Comparison of ENCODE assay signal across 24 cellular contexts in genomic region chr10:663466-663751, GRCh38. TPM values are rescaled to one million over a fixed set of nuclear protein-coding genes. Genes with fewer than 3 reads are reported as not detected.
A peak's percentile ranks its signal among the peaks of the same experiment; 100 is the strongest.
DNase-seq lines count a peak whose midpoint lies in the region; ATAC-seq and TF ChIP-seq lines count a peak whose summit lies in the region.
"Had no signal": no experiment of that assay in that cellular context is flagged by ENCODE, and none has a peak within 500 bp of the region (broad histone marks: within the 10 kb centered on the region; RNA-seq: fewer than 3 reads in every experiment).

No MANE protein-coding gene starts in this region.

- TF ChIP-seq CTCF in esophagus muscularis mucosa (IDR thresholded peaks at IDR 0.05) = no peak
- TF ChIP-seq CTCF in prostate gland (IDR thresholded peaks at IDR 0.05) = no peak

- H4K20me1 ChIP-seq in BLaER1 treated with 17β-estradiol and CSF1 and Interleukin-3, amounts not matched to agents 10 nM and 100 nM = peaks cover 9 to 96% (median 83%) of the 10 kb centered on the region in 11 experiments; a peak in 19 of 22 replicates

- H3K4me3 ChIP-seq in BLaER1 treated with 17β-estradiol and CSF1 and Interleukin-3, amounts not matched to agents 10 nM and 100 nM = no peak overlapping the region
- H3K4me3 ChIP-seq in esophagus muscularis mucosa (peak overlapping the region in 1 of 4 donors; percentile 6), muscle layer of duodenum (ENCODE audit: low read depth in 1 of 2, low read length in 2 of 2) (no peak overlapping the region), prostate gland (no peak overlapping the region)
- H3K4me3 ChIP-seq: hepatocyte, K562, lung, SJSA1, skin epidermis had no signal

- intact Hi-C loops in esophagus muscularis mucosa (cut with DNase I) (no loop called here), prostate gland (cut with DNase I) (no loop called here)

- 74% methylated on average over 9 of the region's 9 CpGs for WGBS in esophagus muscularis mucosa
- 77% methylated on average over 9 of the region's 9 CpGs for WGBS in prostate gland

- no peak for TF ChIP-seq POLR2A in esophagus muscularis mucosa (IDR thresholded peaks at IDR 0.05; ENCODE audit: low read depth)
- no peak for TF ChIP-seq POLR2A in prostate gland (IDR thresholded peaks at IDR 0.05)

- no peak for DNase-seq in esophagus muscularis mucosa (ENCODE audit: extremely low spot score)
- DNase-seq in prostate gland (ENCODE audit: low spot score) = no peak
- DNase-seq in NCI-H2081 (lab: John Stamatoyannopoulos, UW) = no peak
- no peak for DNase-seq in hepatic stellate cell (ENCODE audit: low spot score)
- DNase-seq: activated B cell treated with CpG ODN at 0.5 μM for 24 hours; activated CD4-positive, alpha-beta T cell treated with anti-CD3 and anti-CD28 coated beads, Interleukin-2, amount 50 U/mL, for 1 hour; activated T-cell treated with anti-CD3 and anti-CD28 coated beads, Interleukin-2, amount 50 U/mL, for 4 hours; CD4-positive, alpha-beta memory T cell; left cardiac atrium; NCI-H1092 treated with DMSO at 0.1 percent for 48 hours; NCI-H187; NCI-H2171; RPMI8226; T-cell had no signal

- ATAC-seq in SK-N-SH treated with all-trans-retinoic acid at 6 μM for 48 hours (no peak), GM21723 (IDR thresholded peaks at IDR 0.05; ENCODE audit: unreplicated experiment) (no peak)
- ATAC-seq: activated T-cell treated with anti-CD3 and anti-CD28 coated beads, Interleukin-2, amount 50 U/mL, for 4 hours; K562; left cardiac atrium; stimulated activated memory B cell treated with anti-CD40 and anti-IgM and Interleukin-4, amounts not matched to agents 10 μg/mL and 1 μg/mL and 100 μg/mL, for 72 hours; T-cell had no signal

- no peak overlapping the region for H3K9ac ChIP-seq in BLaER1 treated with 17β-estradiol and CSF1 and Interleukin-3, amounts not matched to agents 10 nM and 100 nM

- no peaks in the 10 kb centered on the region for H3K9me3 ChIP-seq in BLaER1 treated with 17β-estradiol and CSF1 and Interleukin-3, amounts not matched to agents 10 nM and 100 nM (replicated peaks in 1 of 11)
- H3K9me3 ChIP-seq in esophagus muscularis mucosa (no peaks in the 10 kb centered on the region), muscle layer of duodenum (ENCODE audit: control insufficient read depth in 1 of 2, low read length in 2 of 2) (no peaks in the 10 kb centered on the region), prostate gland (no peaks in the 10 kb centered on the region)

- H3K27me3 ChIP-seq in BLaER1 treated with 17β-estradiol and CSF1 and Interleukin-3, amounts not matched to agents 10 nM and 100 nM = peaks cover 0 to 66% (median 0%) of the 10 kb centered on the region in 11 experiments; a peak in 8 of 22 replicates
- H3K27me3 ChIP-seq in esophagus muscularis mucosa = no peaks in the 10 kb centered on the region
- no peaks in the 10 kb centered on the region for H3K27me3 ChIP-seq in muscle layer of duodenum (ENCODE audit: low read depth, low read length)
- H3K27me3 ChIP-seq in prostate gland (replicated peaks; ENCODE audit: insufficient read depth) = no peaks in the 10 kb centered on the region
- H3K27me3 ChIP-seq: hepatocyte, SJSA1 had no signal

- no peak overlapping the region for H3K27ac ChIP-seq in BLaER1 treated with 17β-estradiol and CSF1 and Interleukin-3, amounts not matched to agents 10 nM and 100 nM
- H3K27ac ChIP-seq in esophagus muscularis mucosa (replicated peaks in 1 of 4) (peak overlapping the region; percentile 78 to 87 (median 82)), muscle layer of duodenum (ENCODE audit: low read length) (peak overlapping the region; percentile 13), prostate gland (peak overlapping the region; percentile 16 to 30)
- H3K27ac ChIP-seq: hepatocyte, SJSA1 had no signal

- peak overlapping the region in 7 of 11 experiments; percentile 43 to 82 (median 76); a peak in 13 of 22 replicates for H3K4me2 ChIP-seq in BLaER1 treated with 17β-estradiol and CSF1 and Interleukin-3, amounts not matched to agents 10 nM and 100 nM
- H3K4me2 ChIP-seq: hepatocyte had no signal

- H3K36me3 ChIP-seq in BLaER1 treated with 17β-estradiol and CSF1 and Interleukin-3, amounts not matched to agents 10 nM and 100 nM = no peaks in the 10 kb centered on the region
- H3K36me3 ChIP-seq in esophagus muscularis mucosa (no peaks in the 10 kb centered on the region), muscle layer of duodenum (ENCODE audit: control insufficient read depth in 1 of 2, insufficient read depth in 2 of 2, low read length in 2 of 2) (no peaks in the 10 kb centered on the region), prostate gland (no peaks in the 10 kb centered on the region)

- H3K4me1 ChIP-seq in BLaER1 treated with 17β-estradiol and CSF1 and Interleukin-3, amounts not matched to agents 10 nM and 100 nM = peaks cover 18 to 92% (median 72%) of the 10 kb centered on the region in 10 experiments
- H3K4me1 ChIP-seq in esophagus muscularis mucosa (peaks cover 61 to 88% (median 76%) of the 10 kb centered on the region in 4 donors), muscle layer of duodenum (ENCODE audit: control insufficient read depth in 1 of 2, insufficient read depth in 2 of 2, low read length in 2 of 2) (peaks cover 32 to 44% of the 10 kb centered on the region in 2 donors), prostate gland (replicated peaks) (peaks cover 4% of the 10 kb centered on the region)

- no peak for TF ChIP-seq EP300 in esophagus muscularis mucosa (IDR thresholded peaks at IDR 0.05)

TF ChIP-seq in SK-N-SH treated with all-trans-retinoic acid at 6 μM for 48 hours, 23 proteins besides CTCF, POLR2A, EP300 and RAD21:
- TF ChIP-seq, protein P1, sequence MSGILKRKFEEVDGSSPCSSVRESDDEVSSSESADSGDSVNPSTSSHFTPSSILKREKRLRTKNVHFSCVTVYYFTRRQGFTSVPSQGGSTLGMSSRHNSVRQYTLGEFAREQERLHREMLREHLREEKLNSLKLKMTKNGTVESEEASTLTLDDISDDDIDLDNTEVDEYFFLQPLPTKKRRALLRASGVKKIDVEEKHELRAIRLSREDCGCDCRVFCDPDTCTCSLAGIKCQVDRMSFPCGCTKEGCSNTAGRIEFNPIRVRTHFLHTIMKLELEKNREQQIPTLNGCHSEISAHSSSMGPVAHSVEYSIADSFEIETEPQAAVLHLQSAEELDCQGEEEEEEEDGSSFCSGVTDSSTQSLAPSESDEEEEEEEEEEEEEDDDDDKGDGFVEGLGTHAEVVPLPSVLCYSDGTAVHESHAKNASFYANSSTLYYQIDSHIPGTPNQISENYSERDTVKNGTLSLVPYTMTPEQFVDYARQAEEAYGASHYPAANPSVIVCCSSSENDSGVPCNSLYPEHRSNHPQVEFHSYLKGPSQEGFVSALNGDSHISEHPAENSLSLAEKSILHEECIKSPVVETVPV (CRISPR knock-in tag; IDR thresholded peaks at IDR 0.05) = no peak
- TF ChIP-seq ZFP30 (CRISPR knock-in tag; IDR thresholded peaks at IDR 0.05) (no peak), SNAI2 (CRISPR knock-in tag; IDR thresholded peaks at IDR 0.05) (no peak), ARNTL (CRISPR knock-in tag; IDR thresholded peaks at IDR 0.05; ENCODE audit: borderline replicate concordance, low read depth) (no peak), ZFP3 (CRISPR knock-in tag; IDR thresholded peaks at IDR 0.05) (no peak), ZC3H10 (CRISPR knock-in tag; IDR thresholded peaks at IDR 0.05) (no peak), GLIS3 (CRISPR knock-in tag; IDR thresholded peaks at IDR 0.05) (no peak), OSR1 (CRISPR knock-in tag; IDR thresholded peaks at IDR 0.05) (no peak), TSHZ2 (CRISPR knock-in tag; IDR thresholded peaks at IDR 0.05) (no peak)
- TF ChIP-seq, protein P2, sequence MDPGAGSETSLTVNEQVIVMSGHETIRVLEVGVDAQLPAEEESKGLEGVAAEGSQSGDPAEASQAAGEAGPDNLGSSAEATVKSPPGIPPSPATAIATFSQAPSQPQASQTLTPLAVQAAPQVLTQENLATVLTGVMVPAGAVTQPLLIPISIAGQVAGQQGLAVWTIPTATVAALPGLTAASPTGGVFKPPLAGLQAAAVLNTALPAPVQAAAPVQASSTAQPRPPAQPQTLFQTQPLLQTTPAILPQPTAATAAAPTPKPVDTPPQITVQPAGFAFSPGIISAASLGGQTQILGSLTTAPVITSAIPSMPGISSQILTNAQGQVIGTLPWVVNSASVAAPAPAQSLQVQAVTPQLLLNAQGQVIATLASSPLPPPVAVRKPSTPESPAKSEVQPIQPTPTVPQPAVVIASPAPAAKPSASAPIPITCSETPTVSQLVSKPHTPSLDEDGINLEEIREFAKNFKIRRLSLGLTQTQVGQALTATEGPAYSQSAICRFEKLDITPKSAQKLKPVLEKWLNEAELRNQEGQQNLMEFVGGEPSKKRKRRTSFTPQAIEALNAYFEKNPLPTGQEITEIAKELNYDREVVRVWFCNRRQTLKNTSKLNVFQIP (CRISPR knock-in tag; IDR thresholded peaks at IDR 0.05; ENCODE audit: borderline replicate concordance, low read depth) = no peak

RNA-seq across cellular contexts. Expression of gene DIP2C, which starts 26.1 kb away (rescaled TPM):
- total RNA-seq in esophagus muscularis mucosa (10 to 100 TPM; 38.6 to 66.4 (median 55.7) TPM), prostate gland (10 to 100 TPM; 12.3 to 41.8 TPM)
- total RNA-seq: K562 had no signal

Comparison
In these comparisons a context has a peak if more than half of its experiments do, and no peak if none do; other contexts are left out.
1. H3K27ac ChIP-seq: peak in esophagus muscularis mucosa (4 of 4), muscle layer of duodenum (single experiment) and prostate gland (2 of 2); none in BLaER1 treated with 17β-estradiol and CSF1 and Interleukin-3, amounts not matched to agents 10 nM and 100 nM (0 of 11).